In the genomic region with DNA sequence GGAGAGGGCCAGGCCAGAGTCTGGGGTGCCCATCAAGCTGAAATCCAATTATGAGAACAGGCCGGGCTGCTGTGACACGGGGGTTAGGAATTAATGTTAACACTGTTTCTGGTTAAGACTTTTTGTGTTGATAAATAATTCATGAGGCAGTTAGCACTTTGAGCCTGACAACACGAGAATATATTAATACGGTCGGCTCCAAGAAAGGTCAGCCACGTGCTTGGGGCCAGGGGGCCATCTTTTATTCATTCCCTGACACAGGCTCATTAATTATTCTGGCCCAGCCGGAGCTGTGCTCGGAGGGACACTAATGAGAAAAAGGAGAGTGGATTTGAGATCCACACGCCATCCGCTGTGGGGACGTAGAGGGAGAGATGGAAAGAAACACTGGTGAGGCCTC, we compare ENCODE assay signal across 18 cellular contexts.
"Had no signal": no experiment of that assay in that cellular context is flagged by ENCODE, and none has a peak within 500 bp of the region (broad histone marks: within the 10 kb centered on the region; RNA-seq: fewer than 3 reads in every experiment).

No MANE protein-coding gene starts in this region.

- H3K27me3 ChIP-seq: brain microvascular endothelial cell, heart left ventricle, neutrophil, pancreas, tibial nerve, uterus had no signal

- H3K27ac ChIP-seq: brain microvascular endothelial cell, coronary artery, heart left ventricle, left ventricle myocardium inferior, neutrophil, pancreas, tibial nerve, uterus, WERI-Rb-1 had no signal

- H3K36me3 ChIP-seq: brain microvascular endothelial cell, left ventricle myocardium inferior, pancreas, uterus had no signal

- ATAC-seq: heart left ventricle; pancreas; stimulated activated naive CD8-positive, alpha-beta T cell treated with anti-CD3 and anti-CD28 coated beads, Interleukin-15, Interleukin-2, amounts not matched to agents 100 U/mL and 50 U/mL, for 24 hours had no signal

- H3K27ac Mint-ChIP-seq: activated naive CD8-positive, alpha-beta T cell; T-helper 1 cell treated with Interleukin-12 subunit alpha and Interleukin-12 subunit beta and Interleukin-4 antibody, amounts not matched to agents 30 μg/mL and 1 μg/mL, for 36 hours had no signal

- H3K27me3 Mint-ChIP-seq: activated naive CD8-positive, alpha-beta T cell had no signal

- H3K9me3 ChIP-seq: heart left ventricle, left ventricle myocardium inferior, neutrophil, pancreas, uterus had no signal

- H3K4me1 ChIP-seq: heart left ventricle, left ventricle myocardium inferior, pancreas, uterus had no signal

- H3K4me3 ChIP-seq: coronary artery, heart left ventricle, left ventricle myocardium inferior, pancreas, tibial nerve, uterus had no signal

- DNase-seq: activated CD4-positive, alpha-beta T cell treated with anti-CD3 and anti-CD28 coated beads for 1 hour; activated gamma-delta T cell; brain microvascular endothelial cell; heart left ventricle; left ventricle myocardium inferior; mammary epithelial cell; midbrain; pancreas; stimulated activated CD8-positive, alpha-beta memory T cell treated with anti-CD3 and anti-CD28 coated beads, Interleukin-4, amount 100 ng/mL, for 48 hours; stimulated activated naive CD8-positive, alpha-beta T cell treated with anti-CD3 and anti-CD28 coated beads, Interleukin-15, Interleukin-2, amounts not matched to agents 100 U/mL and 50 U/mL, for 24 hours; substantia nigra; uterus; WERI-Rb-1 had no signal

- H3K4me3 Mint-ChIP-seq: activated naive CD8-positive, alpha-beta T cell; T-helper 1 cell treated with Interleukin-12 subunit alpha and Interleukin-12 subunit beta and Interleukin-4 antibody, amounts not matched to agents 30 μg/mL and 1 μg/mL, for 36 hours had no signal
